ENCODE assay signal across 31 cellular contexts in the genomic region with DNA sequence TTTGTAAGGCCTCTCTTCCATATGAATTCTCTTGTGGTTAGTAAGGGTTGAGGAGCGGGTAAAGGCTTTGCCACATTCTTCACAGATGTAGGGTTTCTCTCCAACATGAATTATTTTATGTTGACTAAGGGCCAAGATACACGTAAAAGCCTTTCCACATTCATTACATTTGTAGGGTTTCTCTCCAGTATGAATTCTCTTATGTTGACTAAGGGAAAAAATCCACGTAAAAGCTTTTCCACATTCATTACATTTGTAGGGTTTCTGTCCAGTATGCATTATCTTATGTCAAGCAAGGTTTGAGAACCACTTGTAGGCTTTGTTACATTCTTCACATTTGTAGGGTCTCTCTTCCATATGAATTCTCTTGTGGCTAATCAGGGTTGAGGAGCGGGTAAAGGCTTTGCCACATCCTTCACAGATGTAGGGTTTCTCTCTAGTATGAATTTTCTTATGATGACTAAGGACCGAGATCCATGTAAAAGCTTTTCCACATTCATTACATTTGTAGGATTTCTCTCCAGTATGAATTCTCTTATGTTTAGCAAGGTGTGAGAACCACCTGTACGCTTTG.
"Had no signal": no experiment of that assay in that cellular context is flagged by ENCODE, and none has a peak within 500 bp of the region (broad histone marks: within the 10 kb centered on the region; RNA-seq: fewer than 3 reads in every experiment).

No MANE protein-coding gene starts in this region.

- H3K27me3 ChIP-seq: ascending aorta, breast epithelium had no signal

- H3K4me1 ChIP-seq: ascending aorta, breast epithelium had no signal

- ATAC-seq: activated CD8-positive, alpha-beta T cell treated with anti-CD3 and anti-CD28 coated beads for 36 hours; activated naive CD4-positive, alpha-beta T cell treated with anti-CD3 and anti-CD28 coated beads, Interleukin-2, amount 50 U/mL, for 72 hours; activated T-cell treated with anti-CD3 and anti-CD28 coated beads, Interleukin-2, amount 50 U/mL, for 4 hours; activated T-cell treated with anti-CD3 and anti-CD28 coated beads, Interleukin-2, amount 50 U/mL, for 72 hours; activated T-helper 17 cell treated with anti-CD3 and anti-CD28 coated beads, Interleukin-2, amount 50 U/mL, for 72 hours had no signal

- H3K27ac ChIP-seq: ascending aorta, breast epithelium, VCaP had no signal

- FAIRE-seq: TTC549 had no signal

- DNase-seq: activated B cell treated with CpG ODN at 0.5 μM for 24 hours; activated CD4-positive, alpha-beta memory T cell treated with anti-CD3 and anti-CD28 coated beads for 36 hours; activated CD4-positive, alpha-beta T cell treated with anti-CD3 and anti-CD28 coated beads for 4 hours; activated CD4-positive, alpha-beta T cell treated with anti-CD3 and anti-CD28 coated beads, Interleukin-2, amount 10 ng/mL, durations not matched to agents 24 days and 14 days; activated CD4-positive, alpha-beta T cell treated with anti-CD3 and anti-CD28 coated beads, Interleukin-2, amount 50 U/mL, for 1 hour; activated CD4-positive, alpha-beta T cell treated with anti-CD3 and anti-CD28 coated beads, Interleukin-2, amount 50 U/mL, for 4 hours; activated CD4-positive, CD25-positive, alpha-beta regulatory T cell treated with anti-CD3 and anti-CD28 coated beads, Interleukin-2, amount 50 U/mL, for 72 hours; activated CD8-positive, alpha-beta memory T cell treated with anti-CD3 and anti-CD28 coated beads, Interleukin-2, amount 50 U/mL, for 4 hours; activated CD8-positive, alpha-beta T cell treated with anti-CD3 and anti-CD28 coated beads for 36 hours; activated effector memory CD4-positive, alpha-beta T cell treated with anti-CD3 and anti-CD28 coated beads, Interleukin-2, amount 50 U/mL, for 16 hours; activated gamma-delta T cell treated with Interleukin-2 at 50 U/mL for 16 hours; activated naive CD4-positive, alpha-beta T cell; activated naive CD4-positive, alpha-beta T cell treated with anti-CD3 and anti-CD28 coated beads for 36 hours; activated naive CD4-positive, alpha-beta T cell treated with anti-CD3 and anti-CD28 coated beads, Interleukin-2, amount 50 U/mL, for 16 hours; activated naive CD8-positive, alpha-beta T cell treated with anti-CD3 and anti-CD28 coated beads for 36 hours; activated T-cell treated with anti-CD3 and anti-CD28 coated beads for 4 hours; activated T-cell treated with anti-CD3 and anti-CD28 coated beads, Interleukin-2, amount 50 U/mL, for 1 hour; activated T-cell treated with anti-CD3 and anti-CD28 coated beads, Interleukin-2, amount 50 U/mL, for 4 hours; activated T-cell treated with anti-CD3 and anti-CD28 coated beads, Interleukin-2, amount 50 U/mL, for 72 hours; amygdala; anterior cingulate cortex; cerebellar nuclear complex; T-helper 1 cell; T-helper 2 cell; T-helper 9 cell had no signal

- H3K4me3 ChIP-seq: ascending aorta, breast epithelium had no signal

- H3K36me3 ChIP-seq: ascending aorta, breast epithelium had no signal
